ENCODE assay signal across 8 cellular contexts in the genomic region with DNA sequence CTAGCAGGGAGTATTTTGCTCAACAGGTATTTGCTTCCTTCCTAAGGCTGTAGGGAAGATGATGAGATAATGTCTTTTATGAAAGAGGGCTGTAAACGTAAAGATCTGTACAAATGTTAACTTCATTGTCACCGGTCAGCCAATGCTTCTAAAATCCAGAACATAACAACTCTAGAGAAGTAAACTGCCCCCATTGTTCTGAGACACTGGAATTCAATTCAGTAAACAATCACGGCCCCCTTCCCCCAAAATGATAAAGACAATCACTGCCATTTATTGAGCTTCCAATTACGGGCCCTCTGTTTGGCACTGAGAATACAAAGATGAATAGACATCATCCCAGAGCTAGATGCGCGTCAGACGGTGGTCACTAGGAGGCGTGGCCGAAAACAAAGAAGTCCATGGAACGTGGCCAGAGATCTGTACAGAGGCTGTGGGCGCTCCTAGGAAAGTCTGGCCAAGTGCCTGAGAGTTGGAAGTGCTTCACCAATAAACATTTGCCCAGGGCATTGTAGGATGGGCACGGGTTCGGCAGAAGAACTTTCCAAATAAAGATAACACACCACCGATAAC. TPM values are rescaled to one million over a fixed set of nuclear protein-coding genes. Genes with fewer than 3 reads are reported as not detected.
DNase-seq lines count a peak whose midpoint lies in the region; ATAC-seq and TF ChIP-seq lines count a peak whose summit lies in the region.

No MANE protein-coding gene starts in this region.

- peak overlapping the region; percentile 80 for H3K27ac ChIP-seq in Karpas-422 (ENCODE audit: low read length)
- H3K27ac ChIP-seq in skeletal muscle tissue (ENCODE audit: low read depth, low read length), result peak overlapping the region; percentile 92

- no peaks in the 10 kb centered on the region for H3K4me1 ChIP-seq in BE2C
- H3K4me1 ChIP-seq in Karpas-422 (ENCODE audit: low read length), result peaks cover 24% of the 10 kb centered on the region
- peaks cover 12 to 20% (median 15%) of the 10 kb centered on the region in 3 donors for H3K4me1 ChIP-seq in skeletal muscle tissue (ENCODE audit: control insufficient read depth in 3 of 3, insufficient read depth in 3 of 3, low read length in 3 of 3)

- peak overlapping the region; percentile 94 for H3K9ac ChIP-seq in Karpas-422 (ENCODE audit: low read length)
- peak overlapping the region; percentile 93 to 98 (median 95) for H3K9ac ChIP-seq in skeletal muscle tissue (ENCODE audit: low read depth in 1 of 3, low read length in 3 of 3)

- H2AFZ ChIP-seq in Karpas-422 (ENCODE audit: low read length), result peak overlapping the region; percentile 47; the same call in 1 of the 2 replicates

- no peak for TF ChIP-seq CTCF in BE2C (IDR thresholded peaks at IDR 0.05; ENCODE audit: low read depth, low read length)

- peaks cover 15% of the 10 kb centered on the region for H3K36me3 ChIP-seq in BE2C
- peaks cover 34% of the 10 kb centered on the region for H3K36me3 ChIP-seq in Karpas-422 (ENCODE audit: insufficient read depth, low read length)
- H3K36me3 ChIP-seq in skeletal muscle tissue (ENCODE audit: control insufficient read depth in 3 of 3, insufficient read depth in 3 of 3, low read length in 3 of 3), result peaks cover 38 to 43% (median 39%) of the 10 kb centered on the region in 3 donors

- no peaks in the 10 kb centered on the region for H3K27me3 ChIP-seq in BE2C
- H3K27me3 ChIP-seq in Karpas-422 (ENCODE audit: low read length), result no peaks in the 10 kb centered on the region
- H3K27me3 ChIP-seq in skeletal muscle tissue (ENCODE audit: control insufficient read depth in 3 of 3, insufficient read depth in 3 of 3, low read length in 3 of 3), result no peaks in the 10 kb centered on the region

- H3K4me3 ChIP-seq in BE2C (ENCODE audit: low read depth, low read length) (peak overlapping the region; percentile 88), Karpas-422 (ENCODE audit: low read length) (peak overlapping the region; percentile 90), skeletal muscle tissue (ENCODE audit: low read length in 3 of 3) (peak overlapping the region; percentile 85 to 98 (median 96))

- no peaks in the 10 kb centered on the region for H3K9me2 ChIP-seq in Karpas-422 (replicated peaks; ENCODE audit: insufficient read depth, low read length)

- DNase-seq in BE2C, result peak; percentile 76
- peak; percentile 76 for DNase-seq in Karpas-422
- peak; percentile 83 for DNase-seq in SK-N-DZ (ENCODE audit: low spot score)
- peak; percentile 73 for DNase-seq in cerebellar cortex (ENCODE audit: low spot score)
- DNase-seq in iris pigment epithelial cell (ENCODE audit: low read depth), result peak; percentile 93

- H3K79me2 ChIP-seq in Karpas-422 (ENCODE audit: low read length), result peaks cover 62% of the 10 kb centered on the region

- H3K9me3 ChIP-seq in BE2C, result no peaks in the 10 kb centered on the region
- no peaks in the 10 kb centered on the region for H3K9me3 ChIP-seq in Karpas-422 (ENCODE audit: low read length)
- no peaks in the 10 kb centered on the region for H3K9me3 ChIP-seq in skeletal muscle tissue (ENCODE audit: control insufficient read depth in 3 of 3, low read length in 3 of 3)

- H4K20me1 ChIP-seq in Karpas-422 (ENCODE audit: insufficient read depth, low read depth, low read length), result peaks cover 7% of the 10 kb centered on the region; the same call in 1 of the 2 replicates

- ATAC-seq in GM19025 (IDR thresholded peaks at IDR 0.05; ENCODE audit: low read depth, unreplicated experiment) (peak; percentile 17), GM19463 (IDR thresholded peaks at IDR 0.05; ENCODE audit: unreplicated experiment) (no peak)

- peak overlapping the region; percentile 98 for H3K4me2 ChIP-seq in Karpas-422 (ENCODE audit: low read depth, low read length, poor library complexity, severe bottlenecking)

RNA-seq across cellular contexts. Expression of a gene that starts 0.6 kb away (rescaled TPM):
- 262 TPM for polyA plus RNA-seq in BE2C (2012; ENCODE audit: insufficient read depth, insufficient read length, low read depth)
- 81.3 and 303 TPM in 2 replicates for total RNA-seq in Karpas-422 (2014; rRNA removed; shearing (Covaris generic); ENCODE audit: low replicate concordance)
- polyA plus RNA-seq in SK-N-DZ (2014; cell fraction: cytosol; rRNA removed), result 147 and 242 TPM in 2 replicates
- polyA plus RNA-seq in SK-N-DZ (2014; cell fraction: nucleus; rRNA removed), result 86.1 and 95.3 TPM in 2 replicates
- 118 TPM for total RNA-seq in skeletal muscle tissue

RNA-seq across cellular contexts. Expression of a gene that starts 0.9 kb away (rescaled TPM):
- polyA plus RNA-seq in BE2C (2012; ENCODE audit: insufficient read depth, insufficient read length, low read depth), result 58.3 TPM
- 18.0 and 32.4 TPM in 2 replicates for total RNA-seq in Karpas-422 (2014; rRNA removed; shearing (Covaris generic); ENCODE audit: low replicate concordance)
- 184 and 207 TPM in 2 replicates for polyA plus RNA-seq in SK-N-DZ (2014; cell fraction: cytosol; rRNA removed)
- polyA plus RNA-seq in SK-N-DZ (2014; cell fraction: nucleus; rRNA removed), result 56.1 and 83.9 TPM in 2 replicates
- total RNA-seq in skeletal muscle tissue, result 11.0 TPM

RNA-seq across cellular contexts. Expression of a gene that starts 25.0 kb away (rescaled TPM):
- 29.5 TPM for polyA plus RNA-seq in BE2C (2012; ENCODE audit: insufficient read depth, insufficient read length, low read depth)
- 80.3 and 99.6 TPM in 2 replicates for total RNA-seq in Karpas-422 (2014; rRNA removed; shearing (Covaris generic); ENCODE audit: low replicate concordance)
- 182 and 212 TPM in 2 replicates for polyA plus RNA-seq in SK-N-DZ (2014; cell fraction: cytosol; rRNA removed)
- 118 and 119 TPM in 2 replicates for polyA plus RNA-seq in SK-N-DZ (2014; cell fraction: nucleus; rRNA removed)
- 16.2 TPM for total RNA-seq in skeletal muscle tissue

RNA-seq across cellular contexts. Expression of a gene that starts 36.3 kb away (rescaled TPM):
- polyA plus RNA-seq in BE2C (2012; ENCODE audit: insufficient read depth, insufficient read length, low read depth), result 54.5 TPM
- 74.0 and 75.7 TPM in 2 replicates for total RNA-seq in Karpas-422 (2014; rRNA removed; shearing (Covaris generic); ENCODE audit: low replicate concordance)
- polyA plus RNA-seq in SK-N-DZ (2014; cell fraction: cytosol; rRNA removed), result 238 and 253 TPM in 2 replicates
- polyA plus RNA-seq in SK-N-DZ (2014; cell fraction: nucleus; rRNA removed), result 137 and 153 TPM in 2 replicates
- total RNA-seq in skeletal muscle tissue, result 41.2 TPM

RNA-seq across cellular contexts. Expression of a gene that starts 39.4 kb away (rescaled TPM):
- polyA plus RNA-seq in BE2C (2012; ENCODE audit: insufficient read depth, insufficient read length, low read depth), result 6.3 TPM
- total RNA-seq in Karpas-422 (2014; rRNA removed; shearing (Covaris generic); ENCODE audit: low replicate concordance), result 0.32 TPM in 1 of 2 replicates, not detected in the other
- polyA plus RNA-seq in SK-N-DZ (2014; cell fraction: cytosol; rRNA removed), result 15.1 and 15.2 TPM in 2 replicates
- polyA plus RNA-seq in SK-N-DZ (2014; cell fraction: nucleus; rRNA removed), result 68.5 and 88.2 TPM in 2 replicates
- not detected for total RNA-seq in skeletal muscle tissue
